ENCODE assay signal across 8 cellular contexts in the genomic region with DNA sequence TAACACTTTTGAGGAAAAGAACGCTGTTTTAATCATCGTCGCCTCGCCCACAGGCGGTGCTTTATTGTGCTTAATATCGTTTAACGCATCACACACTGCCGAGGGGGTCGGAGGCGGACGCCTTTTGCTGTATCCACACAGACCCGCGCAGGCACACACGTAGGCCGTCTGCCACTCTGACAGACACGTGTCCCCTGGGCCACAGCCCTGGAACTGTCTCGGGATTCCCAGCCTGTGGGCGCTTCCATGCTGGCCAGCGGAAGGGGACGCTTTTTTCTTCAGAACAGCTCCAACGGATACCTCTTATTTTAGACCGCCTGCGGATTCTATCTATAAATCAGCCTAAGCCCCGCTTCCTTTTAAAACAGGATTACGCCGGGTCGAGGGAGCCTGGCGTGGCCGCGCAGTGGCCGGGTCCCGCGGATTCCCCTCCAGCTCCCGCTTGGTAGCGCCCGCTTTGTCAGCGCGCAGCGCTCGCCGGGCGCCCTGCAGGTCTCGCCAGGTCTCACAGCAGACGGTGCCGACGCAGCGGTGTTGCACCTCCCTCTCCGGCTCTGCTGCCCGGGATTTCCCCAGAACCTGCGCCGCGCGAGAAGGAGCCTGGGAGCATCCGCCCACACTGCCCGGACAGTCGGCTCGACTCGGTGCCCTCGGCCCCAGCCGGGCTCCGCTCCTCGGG. TPM values are rescaled to one million over a fixed set of nuclear protein-coding genes. Genes with fewer than 3 reads are reported as not detected.
DNase-seq lines count a peak whose midpoint lies in the region; ATAC-seq and TF ChIP-seq lines count a peak whose summit lies in the region.

A gene with protein sequence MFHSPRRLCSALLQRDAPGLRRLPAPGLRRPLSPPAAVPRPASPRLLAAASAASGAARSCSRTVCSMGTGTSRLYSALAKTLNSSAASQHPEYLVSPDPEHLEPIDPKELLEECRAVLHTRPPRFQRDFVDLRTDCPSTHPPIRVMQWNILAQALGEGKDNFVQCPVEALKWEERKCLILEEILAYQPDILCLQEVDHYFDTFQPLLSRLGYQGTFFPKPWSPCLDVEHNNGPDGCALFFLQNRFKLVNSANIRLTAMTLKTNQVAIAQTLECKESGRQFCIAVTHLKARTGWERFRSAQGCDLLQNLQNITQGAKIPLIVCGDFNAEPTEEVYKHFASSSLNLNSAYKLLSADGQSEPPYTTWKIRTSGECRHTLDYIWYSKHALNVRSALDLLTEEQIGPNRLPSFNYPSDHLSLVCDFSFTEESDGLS (plus strand): TSS at position 513 of the 679 bp plus-strand sequence. CDS start 201 bp downstream, outside the sequence.

- peaks cover 4% of the 10 kb centered on the region for H3K9me3 Mint-ChIP-seq in activated CD4-positive, alpha-beta T cell treated with anti-CD3 and anti-CD28 coated beads, Interleukin-2, amount 10 ng/mL, durations not matched to agents 24 days and 14 days

- H3K27ac ChIP-seq in C4-2B (peak within 1 kb of the TSS; percentile 89), colonic mucosa (peak within 1 kb of the TSS; percentile 87)

- H3K36me3 Mint-ChIP-seq in activated CD4-positive, alpha-beta T cell treated with anti-CD3 and anti-CD28 coated beads, Interleukin-2, amount 10 ng/mL, durations not matched to agents 24 days and 14 days (ENCODE audit: low read depth) = peaks cover 14% of the 10 kb centered on the region

- no peaks in the 10 kb centered on the region for H3K27me3 ChIP-seq in colonic mucosa

- peak within 1 kb of the TSS; percentile 60 to 67 for H3K9ac ChIP-seq in colonic mucosa (ENCODE audit: low read depth in 2 of 2, low read length in 2 of 2)

- no peaks in the 10 kb centered on the region for H3K9me3 ChIP-seq in colonic mucosa

- peak within 1 kb of the TSS; percentile 93 for H3K4me3 Mint-ChIP-seq in activated CD4-positive, alpha-beta T cell treated with anti-CD3 and anti-CD28 coated beads, Interleukin-2, amount 10 ng/mL, durations not matched to agents 24 days and 14 days

- H3K4me3 ChIP-seq in colonic mucosa = peak within 1 kb of the TSS; percentile 63

- TF ChIP-seq CTCF in C4-2B (conservative IDR thresholded peaks at IDR 0.05) (no peak), colonic mucosa (IDR thresholded peaks at IDR 0.05) (peak; percentile 19)

- H3K27me3 Mint-ChIP-seq in activated CD4-positive, alpha-beta T cell treated with anti-CD3 and anti-CD28 coated beads, Interleukin-2, amount 10 ng/mL, durations not matched to agents 24 days and 14 days = no peaks in the 10 kb centered on the region

- H3K4me1 Mint-ChIP-seq in activated CD4-positive, alpha-beta T cell treated with anti-CD3 and anti-CD28 coated beads, Interleukin-2, amount 10 ng/mL, durations not matched to agents 24 days and 14 days = peaks cover 35% of the 10 kb centered on the region

- intact Hi-C loops in activated CD4-positive, alpha-beta T cell treated with anti-CD3 and anti-CD28 coated beads, Interleukin-2, amount 10 ng/mL, durations not matched to agents 24 days and 14 days (cut with micrococcal nuclease) = loop anchor here (1.0 to 10.0 kb wide), 9 partner anchors 68 to 1509 kb away; a partner anchor contains a TSS
- intact Hi-C loops in colonic mucosa (cut with DNase I) = no loop called here
- intact Hi-C loops in left colon (cut with DNase I, micrococcal nuclease) = no loop called here

- no peaks in the 10 kb centered on the region for H3K36me3 ChIP-seq in colonic mucosa

- no peaks in the 10 kb centered on the region for H3K4me1 ChIP-seq in colonic mucosa

- peak within 1 kb of the TSS; percentile 96 for H3K27ac Mint-ChIP-seq in activated CD4-positive, alpha-beta T cell treated with anti-CD3 and anti-CD28 coated beads, Interleukin-2, amount 10 ng/mL, durations not matched to agents 24 days and 14 days

- DNase-seq in NCI-H526 treated with DMSO at 0.1 percent for 48 hours (lab: John Stamatoyannopoulos, UW) (peak; percentile 93), colonic mucosa (peak; percentile 93), left colon (peak; percentile 93)
- peak; percentile 97 for DNase-seq in activated CD4-positive, alpha-beta T cell treated with anti-CD3 and anti-CD28 coated beads, Interleukin-2, amount 10 ng/mL, durations not matched to agents 24 days and 14 days
- peak; percentile 84 to 88 for DNase-seq in stimulated activated CD4-positive, alpha-beta T cell treated with anti-CD3 and anti-CD28 coated beads, Interleukin-1b, Interleukin-23, amount 100 ng/mL, for 4 hours (ENCODE audit: low read depth in 2 of 2)

- ATAC-seq in GM19351 (IDR thresholded peaks at IDR 0.05; ENCODE audit: unreplicated experiment) (peak; percentile 91), HG03520 (IDR thresholded peaks at IDR 0.05; ENCODE audit: unreplicated experiment) (peak; percentile 93), left colon (peak; percentile 83)

RNA-seq across cellular contexts. Expression of the gene that starts here (rescaled TPM):
- total RNA-seq in activated CD4-positive, alpha-beta T cell treated with anti-CD3 and anti-CD28 coated beads, Interleukin-2, amount 10 ng/mL, durations not matched to agents 24 days and 14 days = 21.3 and 25.3 TPM in 2 replicates
- total RNA-seq in colonic mucosa = 10 to 100 TPM in 1 of 2 donors, 1 to 10 TPM in 1; 4.5 to 13.5 TPM
- total RNA-seq in left colon = 10 to 100 TPM in 1 of 2 donors, 1 to 10 TPM in 1; 9.2 to 15.3 TPM

Comparison
In these comparisons a context has a peak if more than half of its experiments do, and no peak if none do; other contexts are left out.
1. Peak in every context shown above with its lines: DNase-seq, ATAC-seq, H3K4me3 ChIP-seq and H3K27ac ChIP-seq.